In genomic region chrX:102832661-102833060, GRCh38 we compare ENCODE assay signal across 1 cellular context.
TF ChIP-seq lines count a peak whose summit lies in the region.

No MANE protein-coding gene starts in this region.

TF ChIP-seq in SK-N-SH, 30 proteins besides CTCF, POLR2A, EP300 and RAD21 (continued from another document):
- TF ChIP-seq ZBTB33 (IDR thresholded peaks at IDR 0.05; ENCODE audit: borderline replicate concordance, low read depth) (no peak), RFX5 (IDR thresholded peaks at IDR 0.05; ENCODE audit: low read length) (no peak), SMC3 (IDR thresholded peaks at IDR 0.05; ENCODE audit: low read depth, low read length) (no peak), NRF1 (IDR thresholded peaks at IDR 0.05; ENCODE audit: low read depth, low read length) (no peak), IRF3 (IDR thresholded peaks at IDR 0.05; ENCODE audit: low read depth, low read length) (no peak), YY1 (IDR thresholded peaks at IDR 0.05; ENCODE audit: low read depth) (no peak), FOSL2 (IDR thresholded peaks at IDR 0.05; ENCODE audit: borderline replicate concordance, low read depth) (no peak), GATA2 (CRISPR knock-in tag; IDR thresholded peaks at IDR 0.05) (no peak)
